13 cellular contexts compared by ENCODE assay signal in the genomic region with DNA sequence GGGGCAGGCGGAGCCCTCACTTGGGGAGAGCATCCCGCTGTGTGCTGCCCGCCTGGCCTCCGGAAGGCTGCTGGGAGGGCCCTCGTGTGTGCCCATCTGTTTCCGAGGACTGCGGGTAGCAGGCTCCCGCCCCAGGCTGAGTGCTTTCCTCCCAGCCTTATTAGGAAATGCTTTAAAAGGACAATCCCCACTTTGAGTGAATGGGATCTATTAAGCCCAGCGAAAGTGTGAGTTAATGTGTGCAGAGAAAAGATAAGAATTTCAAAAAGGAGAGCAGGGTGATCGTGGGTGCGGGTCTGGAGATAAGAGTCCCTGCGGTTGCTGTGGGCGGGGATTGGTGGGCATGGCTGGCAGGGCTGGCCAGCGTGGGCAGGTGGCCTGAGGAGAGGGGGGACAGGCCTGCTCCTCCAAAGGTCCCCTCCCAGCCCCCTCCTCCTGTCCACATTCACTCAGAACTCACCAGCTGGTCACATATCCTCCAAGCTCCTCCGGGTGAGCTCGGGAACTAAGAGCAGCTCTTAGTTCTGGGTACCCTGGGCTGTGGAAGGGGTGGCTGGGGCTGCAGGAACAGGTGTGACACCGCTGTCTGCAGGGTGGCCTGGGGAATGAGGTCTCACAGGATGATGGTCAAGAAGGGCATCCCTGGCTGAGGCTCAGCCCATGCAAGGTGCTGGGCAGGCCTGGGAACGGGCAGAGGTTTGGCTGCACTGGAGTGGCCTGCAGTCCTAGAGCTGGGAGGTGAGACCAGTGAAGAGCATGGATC.
A peak's percentile ranks its signal among the peaks of the same experiment; 100 is the strongest.
DNase-seq lines count a peak whose midpoint lies in the region; ATAC-seq and TF ChIP-seq lines count a peak whose summit lies in the region.
"Had no signal": no experiment of that assay in that cellular context is flagged by ENCODE, and none has a peak within 500 bp of the region (broad histone marks: within the 10 kb centered on the region; RNA-seq: fewer than 3 reads in every experiment).

No MANE protein-coding gene starts in this region.

- H4K20me1 ChIP-seq in GM23248 (ENCODE audit: insufficient read depth): no peaks in the 10 kb centered on the region

- H3K27me3 Mint-ChIP-seq in glutamatergic neuron (ENCODE audit: unreplicated experiment): peaks cover 15% of the 10 kb centered on the region

- H3K9me2 ChIP-seq in GM23248 (ENCODE audit: insufficient read depth): no peaks in the 10 kb centered on the region

- H3K4me1 ChIP-seq in GM23248 (ENCODE audit: insufficient read depth): no peaks in the 10 kb centered on the region
- H3K4me1 ChIP-seq in SJSA1 (replicated peaks): peaks cover 15% of the 10 kb centered on the region
- H3K4me1 ChIP-seq: A549 had no signal

- no peaks in the 10 kb centered on the region for H3K27me3 ChIP-seq in GM23248 (replicated peaks; ENCODE audit: insufficient read depth)
- H3K27me3 ChIP-seq in SJSA1 (replicated peaks): no peaks in the 10 kb centered on the region

- no peak for TF ChIP-seq CTCF in glutamatergic neuron (IDR thresholded peaks at IDR 0.05; ENCODE audit: partially characterized antibody, unreplicated experiment)

- H3K79me2 ChIP-seq in GM23248 (ENCODE audit: insufficient read depth): no peaks in the 10 kb centered on the region

- H3K4me3 ChIP-seq in GM23248 (peak overlapping the region; percentile 32), SJSA1 (peak overlapping the region; percentile 24)
- H3K4me3 ChIP-seq: A549 had no signal

- H3F3A ChIP-seq in GM23248 (ENCODE audit: insufficient read depth): no peaks in the 10 kb centered on the region

- H3K9me3 ChIP-seq in GM23248 (ENCODE audit: low read depth) (peaks cover 5% of the 10 kb centered on the region), SJSA1 (replicated peaks) (peaks cover 10% of the 10 kb centered on the region; the same call in 1 of the 2 replicates)

- DNase-seq in NCI-H345 (lab: John Stamatoyannopoulos, UW) (peak; percentile 16), NCI-H345 treated with DMSO at 0.1 percent for 48 hours (lab: John Stamatoyannopoulos, UW; ENCODE audit: unreplicated experiment) (no peak), GM23248 (peak; percentile 21), SJSA1 (ENCODE audit: low read depth in 1 of 2, low spot score in 2 of 2) (no peak), glutamatergic neuron (peak; percentile 38)
- DNase-seq in activated naive CD4-positive, alpha-beta T cell (lab: John Stamatoyannopoulos, UW): no peak
- DNase-seq in stimulated activated naive CD4-positive, alpha-beta T cell (lab: John Stamatoyannopoulos, UW): no peak
- DNase-seq: activated naive CD4-positive, alpha-beta T cell treated with anti-CD3 and anti-CD28 coated beads for 36 hours; NCI-H1105 treated with DMSO at 0.1 percent for 48 hours; NCI-H774; stimulated activated CD4-positive, alpha-beta T cell treated with anti-CD3 and anti-CD28 coated beads, Interleukin-12 subunit alpha, Interleukin-12 subunit beta, amount 100 ng/mL, for 4 hours had no signal

- H3K4me1 Mint-ChIP-seq in glutamatergic neuron (ENCODE audit: low read depth, unreplicated experiment): peaks cover 9% of the 10 kb centered on the region

- H2AFZ ChIP-seq in GM23248: peak overlapping the region; percentile 3; the same call in 1 of the 2 replicates

- H3K27ac Mint-ChIP-seq in glutamatergic neuron (ENCODE audit: unreplicated experiment): peak overlapping the region; percentile 87
- H3K27ac Mint-ChIP-seq: activated naive CD4-positive, alpha-beta T cell treated with anti-CD3 and anti-CD28 coated beads for 36 hours had no signal

- peaks cover 13% of the 10 kb centered on the region for H3K36me3 Mint-ChIP-seq in glutamatergic neuron (ENCODE audit: unreplicated experiment)

- H3K36me3 ChIP-seq in GM23248 (ENCODE audit: low read depth): no peaks in the 10 kb centered on the region
- H3K36me3 ChIP-seq in SJSA1: no peaks in the 10 kb centered on the region

- 31 to 32% methylated on average over 18 of the region's 18 CpGs for WGBS in GM23248 (ENCODE audit: low coverage in 1 of 2, low lambda C conversion rate in 2 of 2, missing lambda C conversion rate in 2 of 2), 2 experiments

- in situ Hi-C loops in GM23248 (cut with MboI): no loop called here

- H3K9ac ChIP-seq in GM23248: no peak overlapping the region

- peaks cover 24% of the 10 kb centered on the region for H3K9me3 Mint-ChIP-seq in glutamatergic neuron (ENCODE audit: unreplicated experiment)

- ATAC-seq in HG03342 (IDR thresholded peaks at IDR 0.05; ENCODE audit: unreplicated experiment): no peak
- ATAC-seq: A549 had no signal

- H3K4me3 Mint-ChIP-seq in glutamatergic neuron (ENCODE audit: unreplicated experiment): peak overlapping the region; percentile 60
- H3K4me3 Mint-ChIP-seq: activated naive CD4-positive, alpha-beta T cell treated with anti-CD3 and anti-CD28 coated beads for 36 hours had no signal

- H3K27ac ChIP-seq in GM23248: no peak overlapping the region
- no peak overlapping the region for H3K27ac ChIP-seq in SJSA1
- H3K27ac ChIP-seq: A549 had no signal

- no peak overlapping the region for H3K4me2 ChIP-seq in GM23248 (ENCODE audit: unreplicated experiment)
- H3K4me2 ChIP-seq: A549 had no signal

Comparison
In these comparisons a context has a peak if more than half of its experiments do, and no peak if none do; other contexts are left out.
1. DNase-seq: peak in NCI-H345 (single experiment), GM23248 (single experiment) and glutamatergic neuron (single experiment); none in NCI-H345 treated with DMSO at 0.1 percent for 48 hours (single experiment), SJSA1 (0 of 2), activated naive CD4-positive, alpha-beta T cell (0 of 4) and stimulated activated naive CD4-positive, alpha-beta T cell (0 of 6).